Comparison of ENCODE assay signal across 1 cellular context in the genomic region with DNA sequence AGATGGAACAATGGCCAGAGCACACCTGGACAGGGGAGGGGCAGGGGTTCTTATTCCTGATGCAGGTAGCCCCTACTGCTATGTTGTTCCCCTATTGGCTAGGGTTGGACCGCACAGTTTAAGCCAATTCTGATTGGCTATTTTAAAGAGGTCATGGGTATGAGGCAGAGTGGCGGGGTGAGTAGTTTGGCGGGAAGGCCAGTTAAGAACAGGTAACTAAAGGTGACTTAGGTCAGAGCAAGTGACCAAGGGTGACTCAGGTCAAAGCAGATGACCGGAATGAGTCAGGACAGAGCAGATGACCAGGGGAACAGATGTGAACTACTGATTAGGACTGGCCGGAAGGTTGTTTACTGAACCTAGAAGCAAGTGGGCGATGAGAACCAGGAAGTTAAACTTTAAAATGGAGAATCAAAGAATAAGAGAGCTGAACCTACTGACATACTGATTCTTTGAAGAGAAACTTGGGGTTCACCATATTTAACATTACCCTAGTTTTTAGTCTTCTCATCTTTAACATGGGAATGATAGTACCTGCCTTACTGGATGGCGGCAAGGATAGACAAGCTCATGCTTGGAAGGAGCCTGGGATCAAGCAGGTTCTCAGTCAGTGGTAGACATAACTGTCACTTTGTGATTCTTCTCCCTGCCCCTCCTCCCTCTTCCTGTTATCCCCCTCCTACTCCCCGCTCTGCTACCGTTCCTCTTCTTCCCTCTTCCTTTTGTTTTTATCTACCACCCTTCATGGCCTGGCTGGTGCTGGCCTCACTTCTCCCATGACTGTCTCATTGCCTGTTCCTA.
A peak's percentile ranks its signal among the peaks of the same experiment; 100 is the strongest.
TF ChIP-seq lines count a peak whose summit lies in the region.

No MANE protein-coding gene starts in this region.

TF ChIP-seq in K562, 482 proteins besides CTCF, POLR2A, EP300 and RAD21 (continued from another document and continues in another):
- TF ChIP-seq ELK3 (CRISPR knock-in tag; IDR thresholded peaks at IDR 0.05) (peak; percentile 67; the same call in 1 of the 2 replicates), ZNF3 (CRISPR knock-in tag; IDR thresholded peaks at IDR 0.05) (no peak), LARP7 (IDR thresholded peaks at IDR 0.05) (no peak), KDM1A (IDR thresholded peaks at IDR 0.05) (peak in 1 of 2 experiments; percentile 78), ZBTB40 (IDR thresholded peaks at IDR 0.05) (peak; percentile 36; the same call in 1 of the 2 replicates), ZBTB40 (CRISPR knock-in tag; IDR thresholded peaks at IDR 0.05) (no peak), GTF3C2 (IDR thresholded peaks at IDR 0.05; ENCODE audit: borderline replicate concordance, extremely low read depth, insufficient read length) (no peak), BRF1 (IDR thresholded peaks at IDR 0.05; ENCODE audit: borderline replicate concordance, extremely low read depth, insufficient read length) (no peak), HDAC8 (tag; IDR thresholded peaks at IDR 0.05) (peak; percentile 74), ZNF311 (CRISPR knock-in tag; IDR thresholded peaks at IDR 0.05) (peak; percentile 68; the same call in 1 of the 2 replicates), ATF7 (IDR thresholded peaks at IDR 0.05) (peak; percentile 89), ZNF444 (CRISPR knock-in tag; IDR thresholded peaks at IDR 0.05) (no peak), SMARCC2 (IDR thresholded peaks at IDR 0.05; ENCODE audit: low read depth) (peak; percentile 90; the same call in 1 of the 2 replicates), SMARCB1 (IDR thresholded peaks at IDR 0.05; ENCODE audit: insufficient read length, low read depth) (no peak), SMC3 (conservative IDR thresholded peaks at IDR 0.05; ENCODE audit: insufficient read depth, low read depth, low read length) (no peak), ZC3H11A (IDR thresholded peaks at IDR 0.05; ENCODE audit: low read depth, low read length) (no peak), ZFPM2 (CRISPR knock-in tag; IDR thresholded peaks at IDR 0.05) (no peak), ZBTB17 (CRISPR knock-in tag; IDR thresholded peaks at IDR 0.05) (no peak; the same call in 1 of the 2 replicates), CBX2 (IDR thresholded peaks at IDR 0.05; ENCODE audit: insufficient read depth, low read length, poor library complexity, severe bottlenecking) (no peak), STAG1 (CRISPR knock-in tag; IDR thresholded peaks at IDR 0.05; ENCODE audit: borderline replicate concordance) (no peak), KAT7 (CRISPR knock-in tag; IDR thresholded peaks at IDR 0.05; ENCODE audit: borderline replicate concordance) (no peak), YY1 (IDR thresholded peaks at IDR 0.05; ENCODE audit: borderline replicate concordance in 1 of 3, control insufficient read depth in 1 of 3, extremely low read depth in 1 of 3, insufficient read depth in 3 of 3, insufficient read length in 1 of 3, insufficient replicate concordance in 2 of 3, low read depth in 1 of 3, low read length in 2 of 3) (no peak), EGR1 (conservative IDR thresholded peaks at IDR 0.05) (peak; percentile 72), CHD1 (IDR thresholded peaks at IDR 0.05; ENCODE audit: low read length) (no peak), HDAC6 (IDR thresholded peaks at IDR 0.05; ENCODE audit: low read depth, low read length) (no peak), SETDB1 (IDR thresholded peaks at IDR 0.05; ENCODE audit: low read length) (no peak), SRSF9 (IDR thresholded peaks at IDR 0.05; ENCODE audit: borderline replicate concordance, low read depth, low read length) (no peak), LCOR (CRISPR knock-in tag; IDR thresholded peaks at IDR 0.05) (no peak; the same call in 1 of the 2 replicates), DACH1 (IDR thresholded peaks at IDR 0.05; ENCODE audit: partially characterized antibody) (no peak), ZNF785 (CRISPR knock-in tag; IDR thresholded peaks at IDR 0.05) (no peak), MYC (IDR thresholded peaks at IDR 0.05; ENCODE audit: low read depth, low read length) (no peak; the same call in 1 of the 2 replicates), MYC (CRISPR knock-in tag; IDR thresholded peaks at IDR 0.05; ENCODE audit: borderline replicate concordance, low read depth) (no peak), RBM14 (IDR thresholded peaks at IDR 0.05; ENCODE audit: borderline replicate concordance, insufficient read depth, low read depth, low read length) (no peak), SNAPC5 (CRISPR knock-in tag; IDR thresholded peaks at IDR 0.05) (no peak), RUNX1 (IDR thresholded peaks at IDR 0.05; ENCODE audit: low read depth) (no peak), DDX20 (tag; IDR thresholded peaks at IDR 0.05; ENCODE audit: low read depth) (peak; percentile 66; the same call in 1 of the 2 replicates), POLR2H (tag; IDR thresholded peaks at IDR 0.05; ENCODE audit: low read depth) (peak; percentile 70; the same call in 1 of the 2 replicates), RBM15 (IDR thresholded peaks at IDR 0.05; ENCODE audit: insufficient read depth, low read length) (no peak), ZNF592 (IDR thresholded peaks at IDR 0.05) (peak; percentile 85)
- TF ChIP-seq, protein P1, sequence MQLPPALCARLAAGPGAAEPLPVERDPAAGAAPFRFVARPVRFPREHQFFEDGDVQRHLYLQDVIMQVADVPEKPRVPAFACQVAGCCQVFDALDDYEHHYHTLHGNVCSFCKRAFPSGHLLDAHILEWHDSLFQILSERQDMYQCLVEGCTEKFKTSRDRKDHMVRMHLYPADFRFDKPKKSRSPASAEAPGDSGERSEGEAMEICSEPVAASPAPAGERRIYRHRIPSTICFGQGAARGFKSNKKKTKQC (CRISPR knock-in tag; IDR thresholded peaks at IDR 0.05): peak; percentile 57; the same call in 1 of the 2 replicates
- TF ChIP-seq, protein P2, sequence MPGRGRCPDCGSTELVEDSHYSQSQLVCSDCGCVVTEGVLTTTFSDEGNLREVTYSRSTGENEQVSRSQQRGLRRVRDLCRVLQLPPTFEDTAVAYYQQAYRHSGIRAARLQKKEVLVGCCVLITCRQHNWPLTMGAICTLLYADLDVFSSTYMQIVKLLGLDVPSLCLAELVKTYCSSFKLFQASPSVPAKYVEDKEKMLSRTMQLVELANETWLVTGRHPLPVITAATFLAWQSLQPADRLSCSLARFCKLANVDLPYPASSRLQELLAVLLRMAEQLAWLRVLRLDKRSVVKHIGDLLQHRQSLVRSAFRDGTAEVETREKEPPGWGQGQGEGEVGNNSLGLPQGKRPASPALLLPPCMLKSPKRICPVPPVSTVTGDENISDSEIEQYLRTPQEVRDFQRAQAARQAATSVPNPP (IDR thresholded peaks at IDR 0.05; ENCODE audit: borderline replicate concordance, insufficient read depth, insufficient read length): no peak
